8 cellular contexts compared by ENCODE assay signal in genomic region chr2:42132966-42133641, GRCh38. TPM values are rescaled to one million over a fixed set of nuclear protein-coding genes. Genes with fewer than 3 reads are reported as not detected.
A peak's percentile ranks its signal among the peaks of the same experiment; 100 is the strongest.
DNase-seq lines count a peak whose midpoint lies in the region; ATAC-seq, FAIRE-seq and TF ChIP-seq lines count a peak whose summit lies in the region.

No MANE protein-coding gene starts in this region.

- TF ChIP-seq POLR2A in GM15510 (IDR thresholded peaks at IDR 0.05; ENCODE audit: borderline replicate concordance, extremely low read depth, insufficient read length) (peak; percentile 36), GM12878 (IDR thresholded peaks at IDR 0.05; ENCODE audit: low read depth, low read length) (peak; percentile 75)

- H3K27me3 ChIP-seq in GM12878 (replicated peaks in 1 of 2; ENCODE audit: control insufficient read depth in 2 of 2, insufficient read depth in 2 of 2, low read length in 1 of 2) = no peaks in the 10 kb centered on the region
- peaks cover 13% of the 10 kb centered on the region; the same call in 1 of the 2 replicates for H3K27me3 ChIP-seq in iPS-20b (ENCODE audit: insufficient read depth, low read length)

- WGBS in GM12878 (ENCODE audit: insufficient coverage, insufficient replicate concordance, low lambda C conversion rate, missing lambda C conversion rate) = 2% methylated on average over 17 of the region's 17 CpGs

- peak overlapping the region; percentile 86 for H2AFZ ChIP-seq in GM12878 (ENCODE audit: control insufficient read depth, low read depth, low read length)

- H3K9ac ChIP-seq in GM12878 (ENCODE audit: control insufficient read depth, insufficient read depth, low read length) (peak overlapping the region; percentile 48), iPS-20b (ENCODE audit: low read depth, low read length) (peak overlapping the region; percentile 24; the same call in 1 of the 2 replicates)

- ATAC-seq in HG02763 (IDR thresholded peaks at IDR 0.05; ENCODE audit: unreplicated experiment) (peak; percentile 73), GM12878 (peak; percentile 85)

- POLR2A ChIA-PET in GM12878 (lab: Charles Lee) = interaction anchor here (0.9 to 1.4 kb wide), 7 partner anchors 9 to 42 kb away, joined by 3 to 6 read pairs (median 3); no protein-coding TSS in a partner anchor

- in situ Hi-C loops in GM12878 (cut with MboI) = no loop called here

- no peak for TF ChIP-seq EP300 in GM12878 (IDR thresholded peaks at IDR 0.05; ENCODE audit: borderline replicate concordance in 1 of 2, control insufficient read depth in 1 of 2, low read depth in 2 of 2, low read length in 2 of 2)

- H3K36me3 ChIP-seq in GM12878 (ENCODE audit: control insufficient read depth in 2 of 2, insufficient read depth in 2 of 2, low read length in 1 of 2) (no peaks in the 10 kb centered on the region), iPS-20b (ENCODE audit: insufficient read depth, low read depth, low read length) (no peaks in the 10 kb centered on the region)

- SMC1A ChIA-PET in GM12878 (lab: Charles Lee; ENCODE audit: uncharacterized antibody, unreplicated experiment) = interaction anchor here (0.7 to 5.4 kb wide), 13 partner anchors 9 to 282 kb away, joined by 3 to 19 read pairs (median 3); partner anchors contain the start of gene EML4

- peak; percentile 15 for DNase-seq in NCI-H128 (lab: John Stamatoyannopoulos, UW; ENCODE audit: unreplicated experiment)
- DNase-seq in GM12878 (ENCODE audit: low read depth, low spot score) = peak; percentile 65
- no peak for DNase-seq in DMS114 treated with DMSO at 0.1 percent for 48 hours (lab: John Stamatoyannopoulos, UW; ENCODE audit: unreplicated experiment)

- no peak for TF ChIP-seq CTCF in GM12878 (IDR thresholded peaks at IDR 0.05 in 2 of 3, conservative IDR thresholded peaks at IDR 0.05 in 1 of 3; ENCODE audit: control insufficient read depth in 2 of 3, extremely low read depth in 1 of 3, insufficient read depth in 1 of 3, low read depth in 3 of 3, low read length in 3 of 3)

- H3K4me1 ChIP-seq in GM12878 (ENCODE audit: control insufficient read depth, insufficient read depth, low read length) (peaks cover 50% of the 10 kb centered on the region), iPS-20b (ENCODE audit: insufficient read depth, low read length) (peaks cover 27% of the 10 kb centered on the region)

- CTCF ChIA-PET in GM12878 (lab: Yijun Ruan, JAX) = interaction anchor here (0.8 to 1.4 kb wide), 10 partner anchors 16 to 106 kb away, joined by 3 to 9 read pairs (median 3); no protein-coding TSS in a partner anchor

- H3K79me2 ChIP-seq in GM12878 (ENCODE audit: control insufficient read depth, insufficient read depth, low read length) = no peaks in the 10 kb centered on the region

- intact Hi-C loops in GM12878 (cut with micrococcal nuclease; ENCODE audit: unreplicated experiment) = loop anchor here (2.0 kb wide), 1 partner anchor 38 kb away; no protein-coding TSS in a partner anchor

- H3K4me3 ChIP-seq in GM12878 (peak overlapping the region; percentile 18; the same call in 1 of the 2 replicates), iPS-20b (ENCODE audit: low read length) (peak overlapping the region; percentile 31; the same call in 1 of the 2 replicates), skin epidermis (peak overlapping the region in 1 of 7 experiments; percentile 8)

- TF ChIP-seq RAD21 in GM12878 (IDR thresholded peaks at IDR 0.05; ENCODE audit: insufficient read depth, low read depth, low read length) = peak; percentile 11; the same call in 1 of the 2 replicates

- peak overlapping the region; percentile 9 for H3K27ac ChIP-seq in GM12878 (ENCODE audit: control insufficient read depth, insufficient read depth)
- no peak overlapping the region for H3K27ac ChIP-seq in iPS-20b (ENCODE audit: low read length)
- peak overlapping the region in 20 of 21 experiments; percentile 60 to 96 (median 80) for H3K27ac ChIP-seq in skin epidermis

- H4K20me1 ChIP-seq in GM12878 (ENCODE audit: control insufficient read depth, insufficient read depth) = no peaks in the 10 kb centered on the region

- BruUV-seq in GM12878 (replicated peaks; lab: Mats Ljungman, UMichigan) = no TSS peak

- H3K4me2 ChIP-seq in GM12878 (ENCODE audit: control insufficient read depth, insufficient read depth) = peak overlapping the region; percentile 94

- no peaks in the 10 kb centered on the region for H3K9me3 ChIP-seq in GM12878 (replicated peaks; ENCODE audit: control insufficient read depth, insufficient read depth, low read length)
- no peaks in the 10 kb centered on the region for H3K9me3 ChIP-seq in iPS-20b (ENCODE audit: insufficient read depth, low read depth, low read length)

- RAD21 ChIA-PET in GM12878 (lab: Charles Lee; ENCODE audit: unreplicated experiment) = interaction anchor here (0.7 to 1.7 kb wide), 13 partner anchors 9 to 123 kb away, joined by 3 to 10 read pairs (median 4); no protein-coding TSS in a partner anchor

- FAIRE-seq in TTC549 (lab: Jason Lieb, UNC) = peak; percentile 86
- peak; percentile 80 for FAIRE-seq in GM12878 (lab: Jason Lieb, UNC)

TF ChIP-seq in GM12878, 131 proteins besides CTCF, POLR2A, EP300 and RAD21 (continues in another document):
- TF ChIP-seq, protein P1, sequence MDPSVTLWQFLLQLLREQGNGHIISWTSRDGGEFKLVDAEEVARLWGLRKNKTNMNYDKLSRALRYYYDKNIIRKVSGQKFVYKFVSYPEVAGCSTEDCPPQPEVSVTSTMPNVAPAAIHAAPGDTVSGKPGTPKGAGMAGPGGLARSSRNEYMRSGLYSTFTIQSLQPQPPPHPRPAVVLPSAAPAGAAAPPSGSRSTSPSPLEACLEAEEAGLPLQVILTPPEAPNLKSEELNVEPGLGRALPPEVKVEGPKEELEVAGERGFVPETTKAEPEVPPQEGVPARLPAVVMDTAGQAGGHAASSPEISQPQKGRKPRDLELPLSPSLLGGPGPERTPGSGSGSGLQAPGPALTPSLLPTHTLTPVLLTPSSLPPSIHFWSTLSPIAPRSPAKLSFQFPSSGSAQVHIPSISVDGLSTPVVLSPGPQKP (IDR thresholded peaks at IDR 0.05; ENCODE audit: low read depth, low read length) = no peak
- TF ChIP-seq BHLHE40 (IDR thresholded peaks at IDR 0.05; ENCODE audit: borderline replicate concordance in 1 of 2, low read depth in 2 of 2, low read length in 1 of 2) (peak in 1 of 2 experiments; percentile 23; a peak in 1 of 4 replicates), FOXM1 (IDR thresholded peaks at IDR 0.05; ENCODE audit: low read depth, low read length) (0 out of 2 replicates have a peak, but pooled peaks have one; percentile 13), IKZF2 (IDR thresholded peaks at IDR 0.05) (peak in 1 of 2 experiments; percentile 10; a peak in 2 of 4 replicates), BRCA1 (IDR thresholded peaks at IDR 0.05; ENCODE audit: low read depth, low read length) (no peak), IRF4 (IDR thresholded peaks at IDR 0.05; ENCODE audit: low read depth, low read length) (peak; percentile 43; the same call in 1 of the 2 replicates), PAX5 (IDR thresholded peaks at IDR 0.05; ENCODE audit: borderline replicate concordance, low read depth, low read length) (peak; percentile 92), POLR2AphosphoS5 (IDR thresholded peaks at IDR 0.05; ENCODE audit: low read length) (peak; percentile 70), TAF1 (IDR thresholded peaks at IDR 0.05; ENCODE audit: borderline replicate concordance, low read depth, low read length) (peak; percentile 97), TCF7 (IDR thresholded peaks at IDR 0.05; ENCODE audit: borderline replicate concordance) (peak; percentile 80; the same call in 1 of the 2 replicates), ESRRA (IDR thresholded peaks at IDR 0.05; ENCODE audit: low read length) (no peak), DPF2 (IDR thresholded peaks at IDR 0.05) (peak; percentile 68; the same call in 1 of the 2 replicates), CBX5 (IDR thresholded peaks at IDR 0.05; ENCODE audit: low read depth) (0 out of 2 replicates have a peak, but pooled peaks have one; percentile 67), ZNF274 (IDR thresholded peaks at IDR 0.05; ENCODE audit: insufficient read depth, insufficient read length) (no peak), SMAD5 (IDR thresholded peaks at IDR 0.05; ENCODE audit: low read depth) (no peak; the same call in 1 of the 2 replicates), HDGF (IDR thresholded peaks at IDR 0.05) (0 out of 2 replicates have a peak, but pooled peaks have one; percentile 31), RB1 (IDR thresholded peaks at IDR 0.05; ENCODE audit: borderline replicate concordance) (0 out of 2 replicates have a peak, but pooled peaks have one; percentile 32), NFXL1 (IDR thresholded peaks at IDR 0.05; ENCODE audit: borderline replicate concordance) (no peak), NR2F1 (conservative IDR thresholded peaks at IDR 0.05) (no peak), ZBED1 (IDR thresholded peaks at IDR 0.05; ENCODE audit: borderline replicate concordance) (no peak), BACH1 (IDR thresholded peaks at IDR 0.05; ENCODE audit: borderline replicate concordance) (no peak), KAT2A (conservative IDR thresholded peaks at IDR 0.05; ENCODE audit: control insufficient read depth, low read depth, low read length) (no peak)
- TF ChIP-seq, protein P2, sequence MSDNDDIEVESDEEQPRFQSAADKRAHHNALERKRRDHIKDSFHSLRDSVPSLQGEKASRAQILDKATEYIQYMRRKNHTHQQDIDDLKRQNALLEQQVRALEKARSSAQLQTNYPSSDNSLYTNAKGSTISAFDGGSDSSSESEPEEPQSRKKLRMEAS (IDR thresholded peaks at IDR 0.05; ENCODE audit: low read depth, low read length) = no peak

RNA-seq across cellular contexts. Expression of gene EML4, which starts 36.0 kb away (rescaled TPM):
- total RNA-seq in GM12878 (2013; cell fraction: nucleolus; rRNA removed) = 180 and 187 TPM in 2 replicates
- 70.9 and 82.6 TPM in 2 replicates for total RNA-seq in GM12878 (2014; rRNA removed)
- 82.9 and 83.6 TPM in 2 replicates for total RNA-seq in GM12878 (2014; rRNA removed; fragmentation: Illumina TruSeq; extraction: Trizol)
- total RNA-seq in GM12878 (2021) = 80.9 and 91.3 TPM in 2 replicates
- polyA plus RNA-seq in GM12878 (2011; ENCODE audit: low read depth) = 23.3 TPM
- 85.1 and 110 TPM in 2 replicates for polyA plus RNA-seq in GM12878 (2011; rRNA removed)
- polyA plus RNA-seq in GM12878 (2011; cell fraction: cytosol; rRNA removed) = 35.9 and 42.7 TPM in 2 replicates
- 68.7 and 75.4 TPM in 2 replicates for polyA plus RNA-seq in GM12878 (2011; cell fraction: nucleus; rRNA removed)
- 29.2 and 32.3 TPM in 2 replicates for polyA plus RNA-seq in GM12878 (2012)
- polyA plus RNA-seq in GM12878 (2014; fragmentation: Illumina TruSeq; extraction: Trizol) = 78.5 and 95.8 TPM in 2 replicates
- polyA plus RNA-seq in GM12878 (2014; fragmentation: Nextera tagmentation; extraction: Ambion mirVana) = 10 to 100 TPM; 23.1 to 30.8 TPM
- 49.6 and 54.1 TPM in 2 replicates for polyA plus RNA-seq in GM12878 (2014; rRNA removed)
- polyA plus RNA-seq in GM12878 (2016; fragmentation: Nextera tagmentation; extraction: Ambion mirVana) = 10 to 100 TPM; 76.2 to 87.0 TPM
- polyA minus RNA-seq in GM12878 (2011; rRNA and poly(A)+ RNA removed) = 97.9 and 138 TPM in 2 replicates
- polyA minus RNA-seq in GM12878 (2011; cell fraction: cytosol; rRNA and poly(A)+ RNA removed) = 23.4 and 35.6 TPM in 2 replicates
- polyA minus RNA-seq in GM12878 (2011; cell fraction: nucleus; rRNA and poly(A)+ RNA removed) = 58.8 and 107 TPM in 2 replicates
